Comparison of ENCODE assay signal across 15 cellular contexts in the genomic region with DNA sequence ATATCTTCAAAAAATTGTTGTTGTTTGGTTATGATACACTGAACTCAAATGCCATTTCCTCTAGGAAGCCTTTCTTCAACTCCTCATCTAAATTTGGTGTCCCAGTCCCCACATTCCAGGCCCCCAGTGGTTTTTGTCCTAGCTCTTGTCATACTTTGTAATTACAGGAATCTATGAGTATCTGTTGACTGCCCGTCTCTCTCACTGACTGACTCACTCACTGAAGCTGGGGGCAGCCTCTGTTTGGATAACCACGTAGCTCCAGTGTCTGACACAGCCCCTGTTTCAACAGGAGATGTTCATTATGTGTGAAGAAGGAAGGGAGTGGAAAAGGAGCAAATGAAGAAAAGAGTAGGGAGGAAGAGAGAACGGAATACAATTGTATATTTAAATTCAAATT.
DNase-seq lines count a peak whose midpoint lies in the region; ATAC-seq and TF ChIP-seq lines count a peak whose summit lies in the region.
"Had no signal": no experiment of that assay in that cellular context is flagged by ENCODE, and none has a peak within 500 bp of the region (broad histone marks: within the 10 kb centered on the region; RNA-seq: fewer than 3 reads in every experiment).

No MANE protein-coding gene starts in this region.

- intact Hi-C loops in activated T-helper 1 cell treated with anti-CD3 and anti-CD28 coated beads, Interleukin-12 subunit alpha, Interleukin-12 subunit beta, Interleukin-2, Interleukin-4 antibody, amounts not matched to agents 30 ng/mL and 10 ng/mL and 1 ng/mL, durations not matched to agents 14 hours and 24 hours and 36 hours (cut with micrococcal nuclease) = no loop called here

- H3K27ac Mint-ChIP-seq in effector memory CD8-positive, alpha-beta T cell = no peak overlapping the region
- no peak overlapping the region for H3K27ac Mint-ChIP-seq in activated T-helper 1 cell treated with anti-CD3 and anti-CD28 coated beads, Interleukin-12 subunit alpha, Interleukin-12 subunit beta, Interleukin-2, Interleukin-4 antibody, amounts not matched to agents 30 ng/mL and 10 ng/mL and 1 ng/mL, durations not matched to agents 14 hours and 24 hours and 36 hours
- H3K27ac Mint-ChIP-seq: stimulated activated memory B cell treated with anti-CD40 and anti-IgM and Interleukin-4, amounts not matched to agents 10 μg/mL and 1 μg/mL and 100 μg/mL, for 72 hours had no signal

- no peak for TF ChIP-seq CTCF in RWPE1 (conservative IDR thresholded peaks at IDR 0.05; ENCODE audit: low read depth)

- no peaks in the 10 kb centered on the region for H3K27me3 ChIP-seq in GM23248 (replicated peaks; ENCODE audit: insufficient read depth)
- H3K27me3 ChIP-seq: esophagus squamous epithelium, pancreas had no signal

- POLR2A ChIA-PET in RWPE1 (lab: Yijun Ruan, JAX; ENCODE audit: low non-redundant PET) = no interaction called here

- no peak for ATAC-seq in effector memory CD8-positive, alpha-beta T cell (replicated peaks)
- no peak for ATAC-seq in HG03135 (IDR thresholded peaks at IDR 0.05; ENCODE audit: unreplicated experiment)
- ATAC-seq: left ventricle myocardium superior; pancreas; stimulated activated memory B cell treated with anti-CD40 and anti-IgM and Interleukin-4, amounts not matched to agents 10 μg/mL and 1 μg/mL and 100 μg/mL, for 72 hours had no signal

- no peaks in the 10 kb centered on the region for H3K36me3 ChIP-seq in GM23248 (ENCODE audit: low read depth)
- H3K36me3 ChIP-seq: esophagus squamous epithelium, pancreas had no signal

- no peak overlapping the region for H3K9ac ChIP-seq in GM23248

- no peak overlapping the region for H3K4me3 Mint-ChIP-seq in effector memory CD8-positive, alpha-beta T cell
- H3K4me3 Mint-ChIP-seq in activated T-helper 1 cell treated with anti-CD3 and anti-CD28 coated beads, Interleukin-12 subunit alpha, Interleukin-12 subunit beta, Interleukin-2, Interleukin-4 antibody, amounts not matched to agents 30 ng/mL and 10 ng/mL and 1 ng/mL, durations not matched to agents 14 hours and 24 hours and 36 hours = no peak overlapping the region
- H3K4me3 Mint-ChIP-seq: brain; stimulated activated memory B cell treated with anti-CD40 and anti-IgM and Interleukin-4, amounts not matched to agents 10 μg/mL and 1 μg/mL and 100 μg/mL, for 72 hours had no signal

- H3K9me3 Mint-ChIP-seq in effector memory CD8-positive, alpha-beta T cell = peaks cover 0 to 2% of the 10 kb centered on the region in 2 donors
- no peaks in the 10 kb centered on the region for H3K9me3 Mint-ChIP-seq in activated T-helper 1 cell treated with anti-CD3 and anti-CD28 coated beads, Interleukin-12 subunit alpha, Interleukin-12 subunit beta, Interleukin-2, Interleukin-4 antibody, amounts not matched to agents 30 ng/mL and 10 ng/mL and 1 ng/mL, durations not matched to agents 14 hours and 24 hours and 36 hours
- H3K9me3 Mint-ChIP-seq: brain; stimulated activated memory B cell treated with anti-CD40 and anti-IgM and Interleukin-4, amounts not matched to agents 10 μg/mL and 1 μg/mL and 100 μg/mL, for 72 hours had no signal

- H3K79me2 ChIP-seq in GM23248 (ENCODE audit: insufficient read depth) = no peaks in the 10 kb centered on the region

- H3K9me3 ChIP-seq in GM23248 (ENCODE audit: low read depth) = no peaks in the 10 kb centered on the region
- H3K9me3 ChIP-seq: Caco-2, esophagus squamous epithelium, pancreas had no signal

- H3K27me3 Mint-ChIP-seq in effector memory CD8-positive, alpha-beta T cell = no peaks in the 10 kb centered on the region
- H3K27me3 Mint-ChIP-seq in activated T-helper 1 cell treated with anti-CD3 and anti-CD28 coated beads, Interleukin-12 subunit alpha, Interleukin-12 subunit beta, Interleukin-2, Interleukin-4 antibody, amounts not matched to agents 30 ng/mL and 10 ng/mL and 1 ng/mL, durations not matched to agents 14 hours and 24 hours and 36 hours (ENCODE audit: insufficient read depth) = no peaks in the 10 kb centered on the region
- H3K27me3 Mint-ChIP-seq: stimulated activated memory B cell treated with anti-CD40 and anti-IgM and Interleukin-4, amounts not matched to agents 10 μg/mL and 1 μg/mL and 100 μg/mL, for 72 hours had no signal

- H3K36me3 Mint-ChIP-seq in effector memory CD8-positive, alpha-beta T cell (ENCODE audit: insufficient read depth) = no peaks in the 10 kb centered on the region
- H3K36me3 Mint-ChIP-seq in activated T-helper 1 cell treated with anti-CD3 and anti-CD28 coated beads, Interleukin-12 subunit alpha, Interleukin-12 subunit beta, Interleukin-2, Interleukin-4 antibody, amounts not matched to agents 30 ng/mL and 10 ng/mL and 1 ng/mL, durations not matched to agents 14 hours and 24 hours and 36 hours (ENCODE audit: low read depth) = no peaks in the 10 kb centered on the region
- H3K36me3 Mint-ChIP-seq: brain; stimulated activated memory B cell treated with anti-CD40 and anti-IgM and Interleukin-4, amounts not matched to agents 10 μg/mL and 1 μg/mL and 100 μg/mL, for 72 hours had no signal

- peak; percentile 68 for DNase-seq in GM23248
- DNase-seq in RWPE1 (ENCODE audit: low spot score) = peak; percentile 38
- DNase-seq in fibroblast of gingiva (ENCODE audit: low read depth) = peak; percentile 51
- peak; percentile 65 for DNase-seq in non-pigmented ciliary epithelial cell (ENCODE audit: low read depth)
- no peak for DNase-seq in effector memory CD8-positive, alpha-beta T cell
- no peak for DNase-seq in SKM-1 treated with dmso at 0.1 percent for 144 hours (lab: John Stamatoyannopoulos, UW; ENCODE audit: unreplicated experiment)
- DNase-seq in activated T-helper 1 cell treated with anti-CD3 and anti-CD28 coated beads, Interleukin-12 subunit alpha, Interleukin-12 subunit beta, Interleukin-2, Interleukin-4 antibody, amounts not matched to agents 30 ng/mL and 10 ng/mL and 1 ng/mL, durations not matched to agents 14 hours and 24 hours and 36 hours (ENCODE audit: low spot score) = no peak
- DNase-seq: Caco-2, esophagus squamous epithelium, left ventricle myocardium superior, NCI-H1694 treated with DMSO at 0.1 percent for 48 hours, pancreas had no signal

- no peaks in the 10 kb centered on the region for H4K20me1 ChIP-seq in GM23248 (ENCODE audit: insufficient read depth)

- 0 out of 2 replicates have a peak overlapping the region, but pooled peaks have one; percentile 11 for H3K4me3 ChIP-seq in GM23248
- H3K4me3 ChIP-seq: esophagus squamous epithelium, pancreas had no signal

- WGBS in GM23248 (ENCODE audit: low coverage in 1 of 2, low lambda C conversion rate in 2 of 2, missing lambda C conversion rate in 2 of 2), 2 experiments = 6 to 7% methylated on average over 3 of the region's 3 CpGs

- in situ Hi-C loops in GM23248 (cut with MboI) = no loop called here

- CTCF ChIA-PET in RWPE1 (lab: Yijun Ruan, JAX) = no interaction called here

- peak overlapping the region; percentile 4 for H3K4me2 ChIP-seq in GM23248 (ENCODE audit: unreplicated experiment)

- no peaks in the 10 kb centered on the region for H3K4me1 Mint-ChIP-seq in effector memory CD8-positive, alpha-beta T cell (ENCODE audit: low read depth in 2 of 2)
- no peaks in the 10 kb centered on the region for H3K4me1 Mint-ChIP-seq in activated T-helper 1 cell treated with anti-CD3 and anti-CD28 coated beads, Interleukin-12 subunit alpha, Interleukin-12 subunit beta, Interleukin-2, Interleukin-4 antibody, amounts not matched to agents 30 ng/mL and 10 ng/mL and 1 ng/mL, durations not matched to agents 14 hours and 24 hours and 36 hours (ENCODE audit: low read depth)
- H3K4me1 Mint-ChIP-seq: stimulated activated memory B cell treated with anti-CD40 and anti-IgM and Interleukin-4, amounts not matched to agents 10 μg/mL and 1 μg/mL and 100 μg/mL, for 72 hours had no signal

- H2AFZ ChIP-seq in GM23248 = no peak overlapping the region

- no peaks in the 10 kb centered on the region; the same call in 1 of the 2 replicates for H3F3A ChIP-seq in GM23248 (ENCODE audit: insufficient read depth)

- peaks cover 23% of the 10 kb centered on the region for H3K4me1 ChIP-seq in GM23248 (ENCODE audit: insufficient read depth)
- H3K4me1 ChIP-seq: Caco-2, esophagus squamous epithelium, pancreas had no signal

- H3K9me2 ChIP-seq in GM23248 (ENCODE audit: insufficient read depth) = no peaks in the 10 kb centered on the region; the same call in 1 of the 2 replicates

- H3K27ac ChIP-seq in GM23248 = peak overlapping the region; percentile 24
- H3K27ac ChIP-seq in RWPE1 = no peak overlapping the region
- H3K27ac ChIP-seq: esophagus squamous epithelium, pancreas had no signal

Comparison
In these comparisons a context has a peak if more than half of its experiments do, and no peak if none do; other contexts are left out.
1. DNase-seq: peak in GM23248 (single experiment), RWPE1 (single experiment), fibroblast of gingiva (single experiment) and non-pigmented ciliary epithelial cell (single experiment); none in effector memory CD8-positive, alpha-beta T cell (0 of 3), SKM-1 treated with dmso at 0.1 percent for 144 hours (single experiment) and activated T-helper 1 cell treated with anti-CD3 and anti-CD28 coated beads, Interleukin-12 subunit alpha, Interleukin-12 subunit beta, Interleukin-2, Interleukin-4 antibody, amounts not matched to agents 30 ng/mL and 10 ng/mL and 1 ng/mL, durations not matched to agents 14 hours and 24 hours and 36 hours (single experiment).